Comparison of ENCODE assay signal across 25 cellular contexts in the genomic region with DNA sequence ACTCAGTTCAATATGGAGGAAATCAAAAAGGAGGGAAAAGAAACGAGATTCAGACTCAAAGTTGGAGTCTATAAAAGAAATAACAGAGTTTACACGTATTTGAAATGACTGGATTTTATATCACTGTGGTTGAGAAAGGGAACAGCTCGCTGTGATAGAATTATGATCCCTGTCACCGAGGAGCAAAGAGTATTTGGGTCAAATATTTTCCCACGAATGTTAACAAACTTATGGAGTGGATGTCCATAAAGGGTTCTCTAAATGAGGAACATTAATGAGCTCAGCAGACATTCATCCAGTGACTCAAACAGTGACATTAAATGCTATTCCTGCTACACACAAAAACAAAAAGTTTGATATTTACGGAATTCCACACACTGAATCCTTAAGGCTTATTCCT. TPM values are rescaled to one million over a fixed set of nuclear protein-coding genes. Genes with fewer than 3 reads are reported as not detected.
DNase-seq lines count a peak whose midpoint lies in the region; ATAC-seq, FAIRE-seq and TF ChIP-seq lines count a peak whose summit lies in the region.
"Had no signal": no experiment of that assay in that cellular context is flagged by ENCODE, and none has a peak within 500 bp of the region (broad histone marks: within the 10 kb centered on the region; RNA-seq: fewer than 3 reads in every experiment).

No MANE protein-coding gene starts in this region.

- no peak for FAIRE-seq in urothelium cell line (lab: Jason Lieb, UNC)
- FAIRE-seq: A549, D721Med, GM12878 had no signal

- H3K4me1 ChIP-seq in left ventricle myocardium inferior (no peaks in the 10 kb centered on the region), gastrocnemius medialis (no peaks in the 10 kb centered on the region), aorta (ENCODE audit: control insufficient read depth in 1 of 2, insufficient read depth in 2 of 2, low read length in 2 of 2) (no peaks in the 10 kb centered on the region), thyroid gland (no peaks in the 10 kb centered on the region)
- H3K4me1 ChIP-seq: A549, BE2C had no signal

- in situ Hi-C loops in gastrocnemius medialis (cut with MboI; ENCODE audit: low sequenced_read_pairs in 4 of 4), result no loop called here

- DNase-seq in left ventricle myocardium inferior (no peak), Right ventricle myocardium superior (no peak), gastrocnemius medialis (no peak), aorta (no peak), urothelium cell line (ENCODE audit: low spot score) (no peak), thyroid gland (no peak)
- DNase-seq: 8988T; ACHN; AML-193; BE2C; CD4-positive, alpha-beta T cell; CD8-positive, alpha-beta memory T cell; DMS 273 treated with DMSO at 0.1 percent for 48 hours; DMS79; EL; GDM1; H9 had no signal

- H3K9me3 ChIP-seq in left ventricle myocardium inferior (replicated peaks) (no peaks in the 10 kb centered on the region), gastrocnemius medialis (no peaks in the 10 kb centered on the region), aorta (ENCODE audit: control insufficient read depth, low read length) (no peaks in the 10 kb centered on the region), thyroid gland (no peaks in the 10 kb centered on the region)
- H3K9me3 ChIP-seq: A549; BE2C; BLaER1 treated with 17β-estradiol and CSF1 and Interleukin-3, amounts not matched to agents 10 nM and 100 nM had no signal

- peak overlapping the region; percentile 48 for H3K27ac ChIP-seq in left ventricle myocardium inferior (replicated peaks)
- H3K27ac ChIP-seq in gastrocnemius medialis, result peak overlapping the region in 3 of 4 donors; percentile 11 to 56 (median 22)
- H3K27ac ChIP-seq in aorta (ENCODE audit: low read depth in 1 of 2, low read length in 2 of 2), result no peak overlapping the region
- no peak overlapping the region for H3K27ac ChIP-seq in thyroid gland
- H3K27ac ChIP-seq: A549; BLaER1 treated with 17β-estradiol and CSF1 and Interleukin-3, amounts not matched to agents 10 nM and 100 nM had no signal

- ATAC-seq in Right ventricle myocardium superior (ENCODE audit: poor library complexity) (no peak), gastrocnemius medialis (no peak), aorta (ENCODE audit: low FRiP score) (peak; percentile 56)
- ATAC-seq: A549, GM12878, GM23338, HCT116 had no signal

- no peak for TF ChIP-seq POLR2A in gastrocnemius medialis (IDR thresholded peaks at IDR 0.05)
- TF ChIP-seq POLR2A in thyroid gland (IDR thresholded peaks at IDR 0.05), result no peak

- H3K27me3 ChIP-seq in left ventricle myocardium inferior (ENCODE audit: low read depth) (no peaks in the 10 kb centered on the region), gastrocnemius medialis (no peaks in the 10 kb centered on the region), aorta (ENCODE audit: control insufficient read depth in 1 of 2, insufficient read depth in 2 of 2, low read length in 1 of 2) (no peaks in the 10 kb centered on the region), thyroid gland (no peaks in the 10 kb centered on the region)
- H3K27me3 ChIP-seq: BE2C; BLaER1 treated with 17β-estradiol and CSF1 and Interleukin-3, amounts not matched to agents 10 nM and 100 nM had no signal

- no peak overlapping the region for H3K4me3 ChIP-seq in left ventricle myocardium inferior
- H3K4me3 ChIP-seq in gastrocnemius medialis, result no peak overlapping the region
- H3K4me3 ChIP-seq in aorta (ENCODE audit: low read length in 2 of 2), result no peak overlapping the region
- no peak overlapping the region for H3K4me3 ChIP-seq in thyroid gland (replicated peaks in 1 of 3)
- H3K4me3 ChIP-seq: A549; BLaER1 treated with 17β-estradiol and CSF1 and Interleukin-3, amounts not matched to agents 10 nM and 100 nM; GM12878; GM23338 had no signal

- H3K36me3 ChIP-seq in left ventricle myocardium inferior (no peaks in the 10 kb centered on the region), gastrocnemius medialis (no peaks in the 10 kb centered on the region), aorta (ENCODE audit: control insufficient read depth in 1 of 2, insufficient read depth in 2 of 2, low read length in 1 of 2) (no peaks in the 10 kb centered on the region), thyroid gland (no peaks in the 10 kb centered on the region)
- H3K36me3 ChIP-seq: BE2C; BLaER1 treated with 17β-estradiol and CSF1 and Interleukin-3, amounts not matched to agents 10 nM and 100 nM had no signal

- 15 to 34% methylated on average over 6 of the region's 6 CpGs for WGBS in aorta, 2 donors
- 76 to 78% methylated on average over 6 of the region's 6 CpGs for WGBS in thyroid gland, 2 donors

- TF ChIP-seq CTCF in left ventricle myocardium inferior (IDR thresholded peaks at IDR 0.05; ENCODE audit: borderline replicate concordance), result no peak
- TF ChIP-seq CTCF in gastrocnemius medialis (IDR thresholded peaks at IDR 0.05 in 4 of 5, conservative IDR thresholded peaks at IDR 0.05 in 1 of 5), result no peak
- TF ChIP-seq CTCF in thyroid gland (IDR thresholded peaks at IDR 0.05), result no peak

- intact Hi-C loops in left ventricle myocardium inferior (cut with micrococcal nuclease), result no loop called here
- intact Hi-C loops in Right ventricle myocardium superior (cut with DNase I), result loop anchor here (5.0 kb wide), 1 partner anchor 276 kb away; the partner anchor contains the start of gene NDUFAF4
- intact Hi-C loops in gastrocnemius medialis (cut with DNase I; ENCODE audit: low total_unique reads), result no loop called here
- intact Hi-C loops in aorta (cut with DNase I), result loop anchor here (1.0 to 5.0 kb wide), 2 partner anchors 57 to 436 kb away; no protein-coding TSS in a partner anchor
- intact Hi-C loops in thyroid gland (cut with DNase I), result no loop called here

RNA-seq across cellular contexts. Expression of gene FHL5, which starts 57.9 kb away (rescaled TPM):
- total RNA-seq in left ventricle myocardium inferior (5.3 TPM), Right ventricle myocardium superior (7.2 TPM), gastrocnemius medialis (10 to 100 TPM; 11.6 to 24.8 (median 18.1) TPM), aorta (100 to 1,000 TPM in 1 of 2 donors, 10 to 100 TPM in 1; 38.3 to 413 TPM), thyroid gland (10 to 100 TPM in 3 of 4 donors, 1 to 10 TPM in 1; 8.1 to 19.5 (median 12.4) TPM)
- polyA plus RNA-seq in aorta, result 100 to 1,000 TPM in 1 of 2 donors, 10 to 100 TPM in 1; 37.6 to 106 TPM
- total RNA-seq: CD4-positive, alpha-beta T cell; CD8-positive, alpha-beta memory T cell; GM12878; GM23338; H4; H9 had no signal
- polyA plus RNA-seq: A549; CD14-positive monocyte; CD8-positive, alpha-beta memory T cell; GM23338 had no signal

Comparison
In these comparisons a context has a peak if more than half of its experiments do, and no peak if none do; other contexts are left out.
1. intact Hi-C loops: an anchor here in Right ventricle myocardium superior (5.0 kb wide) and aorta (1.0 to 5.0 kb wide); none called in left ventricle myocardium inferior, gastrocnemius medialis and thyroid gland.
2. H3K27ac ChIP-seq: peak in left ventricle myocardium inferior (single experiment) and gastrocnemius medialis (3 of 4); none in aorta (0 of 2) and thyroid gland (0 of 3).